20 cellular contexts compared by ENCODE assay signal in the genomic region with DNA sequence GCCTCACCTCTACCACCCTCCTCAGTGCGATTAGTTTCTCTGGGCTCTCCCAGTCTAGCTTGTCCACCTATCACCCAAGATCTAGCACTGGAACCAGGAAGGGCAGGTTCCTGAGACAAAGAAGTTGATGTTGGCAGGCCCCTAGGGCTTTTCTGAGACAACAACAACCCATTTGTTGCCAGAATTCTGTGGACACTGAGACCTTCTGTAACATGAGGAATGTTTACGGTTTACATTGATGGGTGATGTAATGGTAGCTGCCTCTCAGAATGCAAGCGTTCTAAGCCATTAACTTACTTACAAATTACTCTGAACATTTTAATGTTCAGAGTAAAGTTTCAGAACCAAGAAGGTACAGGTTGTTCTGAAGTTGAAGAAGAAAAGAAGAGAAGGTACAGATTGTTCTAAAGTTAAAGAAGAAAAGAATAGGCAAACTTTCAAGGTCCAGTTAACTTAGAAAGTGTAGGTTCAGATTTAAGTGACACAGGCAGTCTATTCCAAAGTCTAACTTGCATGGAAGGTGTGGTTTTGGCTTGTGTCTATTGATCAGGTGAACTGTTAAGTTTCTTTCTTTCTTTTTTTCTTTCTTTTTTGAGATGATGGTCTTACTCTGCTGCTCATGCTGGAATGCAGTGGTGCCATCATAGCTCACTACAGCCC. TPM values are rescaled to one million over a fixed set of nuclear protein-coding genes. Genes with fewer than 3 reads are reported as not detected.
"Had no signal": no experiment of that assay in that cellular context is flagged by ENCODE, and none has a peak within 500 bp of the region (broad histone marks: within the 10 kb centered on the region; RNA-seq: fewer than 3 reads in every experiment).

No MANE protein-coding gene starts in this region.

- H3K9me3 ChIP-seq: body of pancreas, thyroid gland had no signal

- H3K36me3 ChIP-seq: thyroid gland had no signal

- H3K27me3 ChIP-seq: body of pancreas, thyroid gland had no signal

- ATAC-seq: activated CD8-positive, alpha-beta T cell treated with anti-CD3 and anti-CD28 coated beads for 36 hours; body of pancreas; effector memory CD8-positive, alpha-beta T cell; left lobe of liver; right cardiac atrium had no signal

- H3K4me3 ChIP-seq: body of pancreas, skin epidermis, thyroid gland had no signal

- DNase-seq: activated CD4-positive, alpha-beta T cell treated with anti-CD3 and anti-CD28 coated beads, Interleukin-2, amount 10 ng/mL, durations not matched to agents 24 days and 14 days; activated CD8-positive, alpha-beta T cell treated with anti-CD3 and anti-CD28 coated beads for 36 hours; activated naive CD4-positive, alpha-beta T cell treated with anti-CD3 and anti-CD28 coated beads for 36 hours; activated T-cell treated with anti-CD3 and anti-CD28 coated beads, Interleukin-2, amount 50 U/mL, for 24 hours; body of pancreas; caudate nucleus; effector memory CD8-positive, alpha-beta T cell; foreskin fibroblast; hippocampal formation; right cardiac atrium; stimulated activated CD4-positive, alpha-beta T cell treated with anti-CD3 and anti-CD28 coated beads, Interleukin-4, amount 100 ng/mL, for 1 hour; stimulated activated naive CD4-positive, alpha-beta T cell; thyroid gland had no signal

- H3K27ac ChIP-seq: body of pancreas, skin epidermis had no signal

- FAIRE-seq: keratinocyte had no signal

RNA-seq across cellular contexts. Expression of a gene that starts 5.3 kb away (rescaled TPM):
- polyA plus RNA-seq: keratinocyte had no signal

RNA-seq across cellular contexts. Expression of a gene that starts 58.7 kb away (rescaled TPM):
- total RNA-seq: activated CD4-positive, alpha-beta T cell treated with anti-CD3 and anti-CD28 coated beads, Interleukin-2, amount 10 ng/mL, durations not matched to agents 24 days and 14 days; activated CD8-positive, alpha-beta T cell treated with anti-CD3 and anti-CD28 coated beads for 36 hours; activated naive CD4-positive, alpha-beta T cell treated with anti-CD3 and anti-CD28 coated beads for 36 hours; body of pancreas; dermis microvascular lymphatic vessel endothelial cell; myocyte; ureter had no signal
- polyA plus RNA-seq: neural cell, right cardiac atrium had no signal
